In the genomic region with DNA sequence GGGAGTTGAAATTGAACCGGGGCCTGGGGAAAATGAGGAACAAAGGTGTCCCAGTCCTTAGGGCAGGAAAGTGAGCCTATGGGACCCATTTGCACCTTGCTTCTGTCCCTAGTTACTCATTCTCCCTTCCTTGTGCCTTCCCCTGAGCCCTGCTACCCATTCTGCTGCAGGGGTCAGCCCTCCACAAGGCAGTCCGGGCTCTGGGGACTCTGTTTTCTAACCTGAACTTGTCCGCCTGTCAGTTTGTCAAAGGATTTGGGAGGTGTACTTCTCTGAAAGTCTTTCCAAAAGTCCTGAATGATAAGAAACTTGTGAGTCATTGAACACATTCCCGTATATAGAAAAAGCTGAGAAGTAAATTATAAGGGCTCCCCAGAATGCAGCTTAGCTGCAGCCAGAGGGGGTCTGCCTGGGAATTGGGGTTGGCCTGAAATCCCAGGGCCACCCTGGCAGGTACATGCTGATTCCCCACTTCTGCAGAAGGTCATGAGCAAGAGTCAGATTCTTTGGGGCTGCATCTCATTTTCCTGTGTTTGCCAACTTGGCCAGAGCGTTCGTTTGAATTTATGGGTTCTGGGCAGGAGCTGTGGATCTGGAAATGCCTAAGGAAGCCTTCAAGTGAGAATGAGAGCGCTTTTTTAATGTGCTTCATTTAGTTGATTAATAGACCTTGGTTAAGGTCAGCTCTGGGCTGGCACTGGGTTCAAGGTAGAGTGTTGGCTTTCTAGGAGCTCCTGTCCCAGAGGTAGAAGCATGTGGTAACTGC, we compare ENCODE assay signal across 13 cellular contexts. TPM values are rescaled to one million over a fixed set of nuclear protein-coding genes. Genes with fewer than 3 reads are reported as not detected.
DNase-seq lines count a peak whose midpoint lies in the region; ATAC-seq and TF ChIP-seq lines count a peak whose summit lies in the region.
"Had no signal": no experiment of that assay in that cellular context is flagged by ENCODE, and none has a peak within 500 bp of the region (broad histone marks: within the 10 kb centered on the region; RNA-seq: fewer than 3 reads in every experiment).

No MANE protein-coding gene starts in this region.

- H3K4me1 Mint-ChIP-seq in activated CD8-positive, alpha-beta T cell treated with anti-CD3 and anti-CD28 coated beads for 36 hours (ENCODE audit: low read depth): peaks cover 47% of the 10 kb centered on the region
- H3K4me1 Mint-ChIP-seq in activated CD8-positive, alpha-beta T cell treated with anti-CD3 and anti-CD28 coated beads, Interleukin-2, amount 10 ng/mL, durations not matched to agents 7 days and 5 days (ENCODE audit: low read depth): peaks cover 62% of the 10 kb centered on the region
- peaks cover 50% of the 10 kb centered on the region for H3K4me1 Mint-ChIP-seq in T-helper 17 cell
- H3K4me1 Mint-ChIP-seq in stimulated activated effector memory CD8-positive, alpha-beta T cell treated with anti-CD3 and anti-CD28 coated beads, Interleukin-12 subunit alpha, Interleukin-12 subunit beta, amount 100 ng/mL, for 72 hours: peaks cover 62% of the 10 kb centered on the region

- peaks cover 35% of the 10 kb centered on the region for H3K36me3 Mint-ChIP-seq in activated CD8-positive, alpha-beta T cell treated with anti-CD3 and anti-CD28 coated beads for 36 hours (ENCODE audit: low read depth)
- H3K36me3 Mint-ChIP-seq in activated CD8-positive, alpha-beta T cell treated with anti-CD3 and anti-CD28 coated beads, Interleukin-2, amount 10 ng/mL, durations not matched to agents 7 days and 5 days (ENCODE audit: low read depth): peaks cover 18% of the 10 kb centered on the region
- H3K36me3 Mint-ChIP-seq in T-helper 17 cell (ENCODE audit: low read depth): peaks cover 4% of the 10 kb centered on the region
- H3K36me3 Mint-ChIP-seq in stimulated activated effector memory CD8-positive, alpha-beta T cell treated with anti-CD3 and anti-CD28 coated beads, Interleukin-12 subunit alpha, Interleukin-12 subunit beta, amount 100 ng/mL, for 72 hours: peaks cover 73% of the 10 kb centered on the region

- no peaks in the 10 kb centered on the region for H3K9me3 Mint-ChIP-seq in activated CD8-positive, alpha-beta T cell treated with anti-CD3 and anti-CD28 coated beads for 36 hours
- H3K9me3 Mint-ChIP-seq in activated CD8-positive, alpha-beta T cell treated with anti-CD3 and anti-CD28 coated beads, Interleukin-2, amount 10 ng/mL, durations not matched to agents 7 days and 5 days (ENCODE audit: insufficient read depth): no peaks in the 10 kb centered on the region
- H3K9me3 Mint-ChIP-seq in stimulated activated effector memory CD8-positive, alpha-beta T cell treated with anti-CD3 and anti-CD28 coated beads, Interleukin-12 subunit alpha, Interleukin-12 subunit beta, amount 100 ng/mL, for 72 hours: no peaks in the 10 kb centered on the region
- H3K9me3 Mint-ChIP-seq: endodermal cell had no signal

- H3K4me3 ChIP-seq in foreskin fibroblast (ENCODE audit: low read depth in 1 of 2, low read length in 2 of 2): peak overlapping the region; percentile 68 to 90

- no peak for DNase-seq in activated CD8-positive, alpha-beta T cell treated with anti-CD3 and anti-CD28 coated beads for 36 hours
- no peak for DNase-seq in activated CD8-positive, alpha-beta T cell treated with anti-CD3 and anti-CD28 coated beads, Interleukin-2, amount 10 ng/mL, durations not matched to agents 7 days and 5 days
- no peak for DNase-seq in T-helper 17 cell
- no peak for DNase-seq in foreskin fibroblast
- no peak for DNase-seq in stimulated activated effector memory CD8-positive, alpha-beta T cell treated with anti-CD3 and anti-CD28 coated beads, Interleukin-12 subunit alpha, Interleukin-12 subunit beta, amount 100 ng/mL, for 72 hours (ENCODE audit: low spot score in 2 of 2)
- DNase-seq in iPS-NIHi7 (ENCODE audit: extremely low spot score): no peak
- DNase-seq: activated CD4-positive, CD25-positive, alpha-beta regulatory T cell; endodermal cell; NCI-H1694 treated with DMSO at 0.1 percent for 48 hours; pancreas; stimulated activated naive CD4-positive, alpha-beta T cell treated with Interleukin-2 at 50 U/mL for 16 hours had no signal

- no peaks in the 10 kb centered on the region for H3K27me3 Mint-ChIP-seq in activated CD8-positive, alpha-beta T cell treated with anti-CD3 and anti-CD28 coated beads for 36 hours
- H3K27me3 Mint-ChIP-seq in activated CD8-positive, alpha-beta T cell treated with anti-CD3 and anti-CD28 coated beads, Interleukin-2, amount 10 ng/mL, durations not matched to agents 7 days and 5 days (ENCODE audit: low read depth): no peaks in the 10 kb centered on the region
- no peaks in the 10 kb centered on the region for H3K27me3 Mint-ChIP-seq in T-helper 17 cell

- H3K9me3 ChIP-seq in T-helper 17 cell (ENCODE audit: control insufficient read depth, low read length, poor library complexity, severe bottlenecking): no peaks in the 10 kb centered on the region
- H3K9me3 ChIP-seq: pancreas had no signal

- POLR2A ChIA-PET in activated CD8-positive, alpha-beta T cell treated with anti-CD3 and anti-CD28 coated beads for 36 hours (lab: Charles Lee): interaction anchor here (1.3 to 7.5 kb wide), 3 partner anchors 10 to 226 kb away, joined by 5 to 112 read pairs (median 15); a partner anchor contains a TSS
- POLR2A ChIA-PET in activated CD8-positive, alpha-beta T cell treated with anti-CD3 and anti-CD28 coated beads, Interleukin-2, amount 10 ng/mL, durations not matched to agents 7 days and 5 days (lab: Charles Lee): interaction anchor here (2.1 to 4.4 kb wide), 2 partner anchors 22 to 26 kb away, joined by 8 to 45 read pairs; no protein-coding TSS in a partner anchor

- ATAC-seq in activated CD8-positive, alpha-beta T cell treated with anti-CD3 and anti-CD28 coated beads for 36 hours: no peak
- no peak for ATAC-seq in activated CD8-positive, alpha-beta T cell treated with anti-CD3 and anti-CD28 coated beads, Interleukin-2, amount 10 ng/mL, durations not matched to agents 7 days and 5 days
- ATAC-seq in T-helper 17 cell: no peak
- ATAC-seq in stimulated activated effector memory CD8-positive, alpha-beta T cell treated with anti-CD3 and anti-CD28 coated beads, Interleukin-12 subunit alpha, Interleukin-12 subunit beta, amount 100 ng/mL, for 72 hours: no peak
- ATAC-seq in HG03439 (IDR thresholded peaks at IDR 0.05; ENCODE audit: unreplicated experiment): no peak
- ATAC-seq in HG03442 (IDR thresholded peaks at IDR 0.05; ENCODE audit: unreplicated experiment): no peak
- ATAC-seq: pancreas had no signal

- intact Hi-C loops in activated CD8-positive, alpha-beta T cell treated with anti-CD3 and anti-CD28 coated beads for 36 hours (cut with micrococcal nuclease): loop anchor here (10.0 kb wide), 1 partner anchor 59 kb away; no protein-coding TSS in a partner anchor

- no peak overlapping the region for H3K27ac Mint-ChIP-seq in activated CD8-positive, alpha-beta T cell treated with anti-CD3 and anti-CD28 coated beads for 36 hours
- H3K27ac Mint-ChIP-seq in activated CD8-positive, alpha-beta T cell treated with anti-CD3 and anti-CD28 coated beads, Interleukin-2, amount 10 ng/mL, durations not matched to agents 7 days and 5 days: no peak overlapping the region
- H3K27ac Mint-ChIP-seq in T-helper 17 cell: no peak overlapping the region
- H3K27ac Mint-ChIP-seq in stimulated activated effector memory CD8-positive, alpha-beta T cell treated with anti-CD3 and anti-CD28 coated beads, Interleukin-12 subunit alpha, Interleukin-12 subunit beta, amount 100 ng/mL, for 72 hours: peak overlapping the region; percentile 56
- H3K27ac Mint-ChIP-seq: endodermal cell had no signal

- no peak for TF ChIP-seq CTCF in activated CD8-positive, alpha-beta T cell treated with anti-CD3 and anti-CD28 coated beads for 36 hours (IDR thresholded peaks at IDR 0.05)
- TF ChIP-seq CTCF in foreskin fibroblast (IDR thresholded peaks at IDR 0.05; ENCODE audit: low read depth, low read length): no peak

- peak overlapping the region; percentile 92 for H3K4me3 Mint-ChIP-seq in activated CD8-positive, alpha-beta T cell treated with anti-CD3 and anti-CD28 coated beads for 36 hours
- H3K4me3 Mint-ChIP-seq in activated CD8-positive, alpha-beta T cell treated with anti-CD3 and anti-CD28 coated beads, Interleukin-2, amount 10 ng/mL, durations not matched to agents 7 days and 5 days: no peak overlapping the region
- peak overlapping the region; percentile 69 for H3K4me3 Mint-ChIP-seq in T-helper 17 cell
- H3K4me3 Mint-ChIP-seq in stimulated activated effector memory CD8-positive, alpha-beta T cell treated with anti-CD3 and anti-CD28 coated beads, Interleukin-12 subunit alpha, Interleukin-12 subunit beta, amount 100 ng/mL, for 72 hours: peak overlapping the region; percentile 99

- CTCF ChIA-PET in activated CD8-positive, alpha-beta T cell treated with anti-CD3 and anti-CD28 coated beads for 36 hours (lab: Charles Lee): interaction anchor here (1.0 to 2.4 kb wide), 5 partner anchors 16 to 202 kb away, joined by 3 to 12 read pairs (median 4); no protein-coding TSS in a partner anchor
- CTCF ChIA-PET in activated CD8-positive, alpha-beta T cell treated with anti-CD3 and anti-CD28 coated beads, Interleukin-2, amount 10 ng/mL, durations not matched to agents 7 days and 5 days (lab: Charles Lee): interaction anchor here (1.1 to 1.9 kb wide), 3 partner anchors 22 to 144 kb away, joined by 3 to 8 read pairs (median 4); no protein-coding TSS in a partner anchor

RNA-seq across cellular contexts. Expression of a gene that starts 2.9 kb away (rescaled TPM):
- total RNA-seq in activated CD8-positive, alpha-beta T cell treated with anti-CD3 and anti-CD28 coated beads for 36 hours: 10 to 100 TPM; 43.4 to 48.8 TPM
- total RNA-seq in activated CD8-positive, alpha-beta T cell treated with anti-CD3 and anti-CD28 coated beads, Interleukin-2, amount 10 ng/mL, durations not matched to agents 7 days and 5 days: 10 to 100 TPM; 36.8 to 37.9 TPM
- 10 to 100 TPM; 51.8 to 68.6 TPM for total RNA-seq in T-helper 17 cell
